8 cellular contexts compared by ENCODE assay signal in the genomic region with DNA sequence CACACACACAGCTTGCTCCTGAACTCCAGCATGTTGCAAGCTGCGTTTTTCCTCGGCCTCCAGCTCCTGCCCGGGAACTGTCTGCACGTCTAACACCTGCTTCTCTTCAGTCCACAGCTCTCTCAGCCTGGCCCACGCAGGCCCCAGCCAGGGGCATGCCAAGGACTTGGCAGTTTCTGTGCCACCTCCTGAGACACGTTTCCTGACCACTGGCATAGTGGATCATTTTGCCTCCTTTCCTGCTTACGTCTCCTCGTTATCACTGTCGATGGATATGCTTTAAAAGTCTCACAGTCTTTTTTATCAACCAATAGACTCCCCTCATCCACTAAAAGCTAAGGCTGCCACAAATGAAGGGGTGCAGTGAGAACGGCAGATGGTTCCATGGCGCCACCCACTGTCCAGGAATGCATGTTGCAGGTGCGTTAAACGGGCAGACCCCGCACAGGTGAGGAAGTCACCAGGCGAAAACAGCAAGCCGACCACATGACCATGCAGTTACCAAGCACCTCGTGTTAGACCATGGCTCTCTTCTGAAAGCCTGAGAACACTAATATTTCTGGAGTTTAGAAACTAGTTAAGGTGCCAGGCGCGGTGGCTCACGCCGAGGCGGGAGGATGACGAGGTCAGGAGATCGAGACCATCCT. TPM values are rescaled to one million over a fixed set of nuclear protein-coding genes. Genes with fewer than 3 reads are reported as not detected.
DNase-seq lines count a peak whose midpoint lies in the region; ATAC-seq, FAIRE-seq and TF ChIP-seq lines count a peak whose summit lies in the region.

No MANE protein-coding gene starts in this region.

- peak; percentile 70 for TF ChIP-seq CTCF in CD14-positive monocyte (IDR thresholded peaks at IDR 0.05)

- peaks cover 9 to 13% (median 11%) of the 10 kb centered on the region in 3 donors for H3K27me3 Mint-ChIP-seq in CD14-positive monocyte (ENCODE audit: low read depth in 3 of 3)

- H3K36me3 Mint-ChIP-seq in CD14-positive monocyte = peaks cover 4 to 5% of the 10 kb centered on the region in 2 donors

- ATAC-seq in GM19463 (IDR thresholded peaks at IDR 0.05; ENCODE audit: unreplicated experiment) = no peak

- peaks cover 3% of the 10 kb centered on the region for H3K4me1 Mint-ChIP-seq in CD14-positive monocyte

- no peak overlapping the region for H3K27ac Mint-ChIP-seq in CD14-positive monocyte

- H3K9me3 Mint-ChIP-seq in CD14-positive monocyte = no peaks in the 10 kb centered on the region

- intact Hi-C loops in CD14-positive monocyte (cut with micrococcal nuclease) = loop anchor here (2.0 to 10.0 kb wide), 2 partner anchors 90 to 92 kb away; a partner anchor contains a TSS

- no peak overlapping the region for H3K4me3 Mint-ChIP-seq in CD14-positive monocyte

- TF ChIP-seq POLR2A in H54 (IDR thresholded peaks at IDR 0.05; ENCODE audit: low read depth, low read length) = no peak

- no peak for FAIRE-seq in H54 (lab: Jason Lieb, UNC)

- DNase-seq in CD14-positive monocyte (ENCODE audit: low spot score) (no peak), HT-29 (ENCODE audit: low spot score) (peak; percentile 85), T-helper 1 cell (peak in 4 of 5 donors; percentile 17 to 38 (median 26)), anterior cingulate cortex (lab: John Stamatoyannopoulos, UW) (peak in 30 of 58 donors; percentile 2 to 66 (median 19)), iPS-NIHi11 (ENCODE audit: low spot score) (peak; percentile 89), H54 (ENCODE audit: insufficient read length, low spot score) (no peak)
- peak; percentile 70 for DNase-seq in stimulated activated CD4-positive, alpha-beta T cell treated with anti-CD3 and anti-CD28 coated beads, Interleukin-15, amount 100 ng/mL, for 24 hours

RNA-seq across cellular contexts. Expression of a gene that starts 14.7 kb away (rescaled TPM):
- polyA plus RNA-seq in CD14-positive monocyte = not detected
- total RNA-seq in HT-29 (2014; rRNA removed; shearing (Covaris generic)) = 51.0 and 54.4 TPM in 2 replicates

RNA-seq across cellular contexts. Expression of a gene that starts 53.8 kb away (rescaled TPM):
- 1 to 10 TPM; 1.7 to 2.3 TPM for polyA plus RNA-seq in CD14-positive monocyte
- 9.8 and 14.0 TPM in 2 replicates for total RNA-seq in HT-29 (2014; rRNA removed; shearing (Covaris generic))

Comparison
In these comparisons a context has a peak if more than half of its experiments do, and no peak if none do; other contexts are left out.
1. DNase-seq: peak in HT-29 (single experiment), T-helper 1 cell (4 of 5), anterior cingulate cortex (30 of 58), iPS-NIHi11 (single experiment) and stimulated activated CD4-positive, alpha-beta T cell treated with anti-CD3 and anti-CD28 coated beads, Interleukin-15, amount 100 ng/mL, for 24 hours (single experiment); none in CD14-positive monocyte (single experiment) and H54 (single experiment).